In the genomic region with DNA sequence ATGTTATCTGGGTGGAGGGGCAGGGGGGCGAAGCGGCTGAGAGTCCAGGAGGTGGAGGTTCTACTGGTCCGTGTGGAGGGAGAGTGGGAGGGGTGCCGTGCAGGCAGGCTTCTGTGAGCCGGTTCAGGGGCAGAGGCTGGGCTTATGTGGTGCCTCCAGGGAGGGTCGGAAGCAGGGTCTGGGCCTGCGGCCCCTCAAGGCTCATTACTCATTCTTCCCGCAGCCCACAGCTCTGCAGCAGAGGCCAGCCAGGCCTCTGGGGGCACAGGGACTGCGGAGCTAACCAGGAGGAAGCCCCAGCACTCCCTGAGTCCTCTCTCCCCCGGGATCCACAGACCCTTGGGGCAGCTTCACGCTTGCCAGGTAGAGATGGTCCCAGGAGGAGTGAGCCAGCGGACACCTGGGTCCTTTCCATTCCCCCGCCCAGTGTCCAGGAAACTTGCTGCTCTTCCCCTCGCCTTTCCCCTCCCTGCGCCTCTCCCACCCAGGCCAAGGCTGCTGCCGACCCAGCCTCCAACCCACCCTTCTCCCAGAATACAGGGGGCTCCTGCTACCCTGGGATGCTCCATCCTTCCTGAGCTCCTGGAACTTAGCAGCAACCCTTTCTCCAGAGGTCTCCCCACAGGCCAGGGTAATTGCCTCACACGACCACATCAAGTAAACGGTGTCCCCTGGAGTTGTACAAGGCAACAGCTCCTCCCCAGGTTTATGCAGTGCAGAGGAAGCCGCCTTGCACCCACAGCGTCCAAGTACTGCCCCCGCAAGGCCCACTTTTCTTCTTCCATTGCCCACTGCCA, we compare ENCODE assay signal across 2 cellular contexts.
TF ChIP-seq lines count a peak whose summit lies in the region.

No MANE protein-coding gene starts in this region.

TF ChIP-seq in IMR-90, 13 proteins besides CTCF, POLR2A, EP300 and RAD21:
- TF ChIP-seq, protein P1, sequence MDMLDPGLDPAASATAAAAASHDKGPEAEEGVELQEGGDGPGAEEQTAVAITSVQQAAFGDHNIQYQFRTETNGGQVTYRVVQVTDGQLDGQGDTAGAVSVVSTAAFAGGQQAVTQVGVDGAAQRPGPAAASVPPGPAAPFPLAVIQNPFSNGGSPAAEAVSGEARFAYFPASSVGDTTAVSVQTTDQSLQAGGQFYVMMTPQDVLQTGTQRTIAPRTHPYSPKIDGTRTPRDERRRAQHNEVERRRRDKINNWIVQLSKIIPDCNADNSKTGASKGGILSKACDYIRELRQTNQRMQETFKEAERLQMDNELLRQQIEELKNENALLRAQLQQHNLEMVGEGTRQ (IDR thresholded peaks at IDR 0.05; ENCODE audit: low read depth, low read length): no peak
- TF ChIP-seq RCOR1 (IDR thresholded peaks at IDR 0.05; ENCODE audit: insufficient replicate concordance, low read length): no peak
- TF ChIP-seq SMC3 (IDR thresholded peaks at IDR 0.05; ENCODE audit: low read depth, low read length): no peak
- no peak for TF ChIP-seq MAZ (IDR thresholded peaks at IDR 0.05; ENCODE audit: borderline replicate concordance, low read depth, low read length)
- no peak for TF ChIP-seq BHLHE40 (IDR thresholded peaks at IDR 0.05; ENCODE audit: low read depth, low read length)
- TF ChIP-seq MXI1 (IDR thresholded peaks at IDR 0.05; ENCODE audit: borderline replicate concordance, low read depth, low read length): no peak
- no peak for TF ChIP-seq MAFK (IDR thresholded peaks at IDR 0.05; ENCODE audit: low read depth, low read length)
- TF ChIP-seq CEBPB (IDR thresholded peaks at IDR 0.05; ENCODE audit: low read depth, low read length): no peak
- no peak for TF ChIP-seq RFX5 (IDR thresholded peaks at IDR 0.05; ENCODE audit: low read depth, low read length)
- no peak for TF ChIP-seq NFE2L2 (IDR thresholded peaks at IDR 0.05; ENCODE audit: low read depth, low read length)
- no peak for TF ChIP-seq FOS (IDR thresholded peaks at IDR 0.05; ENCODE audit: low read depth, low read length)
- TF ChIP-seq CHD1 (IDR thresholded peaks at IDR 0.05; ENCODE audit: low read depth, low read length): no peak
- TF ChIP-seq, protein P2, sequence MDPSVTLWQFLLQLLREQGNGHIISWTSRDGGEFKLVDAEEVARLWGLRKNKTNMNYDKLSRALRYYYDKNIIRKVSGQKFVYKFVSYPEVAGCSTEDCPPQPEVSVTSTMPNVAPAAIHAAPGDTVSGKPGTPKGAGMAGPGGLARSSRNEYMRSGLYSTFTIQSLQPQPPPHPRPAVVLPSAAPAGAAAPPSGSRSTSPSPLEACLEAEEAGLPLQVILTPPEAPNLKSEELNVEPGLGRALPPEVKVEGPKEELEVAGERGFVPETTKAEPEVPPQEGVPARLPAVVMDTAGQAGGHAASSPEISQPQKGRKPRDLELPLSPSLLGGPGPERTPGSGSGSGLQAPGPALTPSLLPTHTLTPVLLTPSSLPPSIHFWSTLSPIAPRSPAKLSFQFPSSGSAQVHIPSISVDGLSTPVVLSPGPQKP (IDR thresholded peaks at IDR 0.05; ENCODE audit: borderline replicate concordance, low read depth, low read length): no peak

TF ChIP-seq in GM12891, 5 proteins besides CTCF, POLR2A, EP300 and RAD21:
- no peak for TF ChIP-seq TAF1 (IDR thresholded peaks at IDR 0.05; ENCODE audit: low read depth, low read length)
- TF ChIP-seq POLR2AphosphoS5 (IDR thresholded peaks at IDR 0.05; ENCODE audit: low read depth, low read length): no peak
- no peak for TF ChIP-seq SPI1 (IDR thresholded peaks at IDR 0.05; ENCODE audit: low read depth, low read length)
- no peak for TF ChIP-seq POU2F2 (IDR thresholded peaks at IDR 0.05; ENCODE audit: low read depth, low read length)
- no peak for TF ChIP-seq PAX5 (IDR thresholded peaks at IDR 0.05; ENCODE audit: insufficient read depth, low read length, severe bottlenecking)
